In the genomic region with DNA sequence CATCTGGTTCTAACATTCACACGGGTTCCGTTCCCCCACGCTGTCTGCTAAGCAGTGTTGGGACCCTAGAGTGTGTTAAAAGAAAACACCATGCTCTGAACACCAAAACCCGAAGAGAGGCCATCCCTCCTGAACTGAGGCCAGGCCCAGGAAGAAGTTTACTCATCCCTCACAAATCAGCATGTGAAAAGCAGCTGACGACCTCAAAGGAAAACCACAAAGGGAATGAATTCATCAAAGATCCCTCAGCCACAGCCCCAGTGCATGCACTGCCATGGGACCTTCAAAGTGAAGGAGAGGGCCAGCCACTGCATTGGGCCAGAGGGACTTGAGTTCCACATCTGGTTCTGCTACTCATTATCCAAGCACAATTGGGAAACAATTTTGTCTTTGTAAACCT, we compare ENCODE assay signal across 12 cellular contexts. TPM values are rescaled to one million over a fixed set of nuclear protein-coding genes. Genes with fewer than 3 reads are reported as not detected.
DNase-seq lines count a peak whose midpoint lies in the region; ATAC-seq and TF ChIP-seq lines count a peak whose summit lies in the region.
"Had no signal": no experiment of that assay in that cellular context is flagged by ENCODE, and none has a peak within 500 bp of the region (broad histone marks: within the 10 kb centered on the region; RNA-seq: fewer than 3 reads in every experiment).

No MANE protein-coding gene starts in this region.

- no peaks in the 10 kb centered on the region for H3K9me3 ChIP-seq in IMR-90 (ENCODE audit: control insufficient read depth, insufficient read depth, low read length)
- H3K9me3 ChIP-seq: neutrophil, thyroid gland had no signal

- WGBS in IMR-90 (ENCODE audit: extremely low coverage in 2 of 2, insufficient read length in 1 of 2), 2 experiments = no CpG with 5 or more reads among the region's 5 CpGs
- WGBS in mesendoderm (ENCODE audit: extremely low coverage, insufficient coverage, low lambda C conversion rate) = no CpG with 5 or more reads among the region's 5 CpGs

- no peaks in the 10 kb centered on the region; the same call in 1 of the 2 replicates for H3K4me1 ChIP-seq in IMR-90 (ENCODE audit: control insufficient read depth, insufficient read depth, low read length)
- no peaks in the 10 kb centered on the region for H3K4me1 ChIP-seq in mesendoderm (ENCODE audit: control insufficient read depth, low read depth, low read length)

- peak overlapping the region; percentile 75 for H2AFZ ChIP-seq in IMR-90 (replicated peaks; ENCODE audit: low read length, poor library complexity)

- no peaks in the 10 kb centered on the region for H4K20me1 ChIP-seq in IMR-90 (ENCODE audit: insufficient read depth, low read length)

- H3K4me3 ChIP-seq in IMR-90 (ENCODE audit: insufficient read depth, low read depth, low read length) = no peak overlapping the region
- no peak overlapping the region for H3K4me3 ChIP-seq in astrocyte of the spinal cord (ENCODE audit: low read depth, low read length)
- no peak overlapping the region for H3K4me3 ChIP-seq in mesendoderm (ENCODE audit: low read length)
- H3K4me3 ChIP-seq: thyroid gland had no signal

- DNase-seq in GM03348 (ENCODE audit: low spot score) = peak; percentile 63
- DNase-seq in IMR-90 = peak; percentile 70
- peak; percentile 61 for DNase-seq in astrocyte of the spinal cord (ENCODE audit: low read depth, low spot score)
- DNase-seq in mesendoderm = peak; percentile 49
- no peak for DNase-seq in KG1 (lab: John Stamatoyannopoulos, UW)
- DNase-seq: NCI-H187 treated with DMSO at 0.1 percent for 48 hours; SIG-M5; stimulated activated CD4-positive, alpha-beta T cell treated with anti-CD3 and anti-CD28 coated beads, Interleukin-4, amount 100 ng/mL, for 1 hour; thyroid gland had no signal

- dilution Hi-C loops in IMR-90 (cut with HindIII; ENCODE audit: low sequenced_read_pairs, unreplicated experiment) = no loop called here

- peak overlapping the region; percentile 65 for H2AK9ac ChIP-seq in IMR-90 (replicated peaks; ENCODE audit: low read depth, low read length, poor library complexity)

- H3K79me1 ChIP-seq in IMR-90 (ENCODE audit: low read depth in 1 of 2, low read length in 2 of 2) = no peaks in the 10 kb centered on the region
- no peaks in the 10 kb centered on the region for H3K79me1 ChIP-seq in mesendoderm (ENCODE audit: low read length)

- H3K23ac ChIP-seq in IMR-90 (ENCODE audit: low read depth, low read length) = no peak overlapping the region
- no peak overlapping the region for H3K23ac ChIP-seq in mesendoderm (ENCODE audit: low read length)

- no peaks in the 10 kb centered on the region for H3K79me2 ChIP-seq in mesendoderm (ENCODE audit: control insufficient read depth, insufficient read depth, low read length)

- H3K14ac ChIP-seq in IMR-90 (replicated peaks; ENCODE audit: low read depth, low read length) = no peak overlapping the region

- 0 out of 2 replicates have a peak overlapping the region, but pooled peaks have one; percentile 20 for H3K56ac ChIP-seq in IMR-90 (ENCODE audit: extremely low read depth, insufficient read depth, low read length)
- H3K56ac ChIP-seq in mesendoderm (ENCODE audit: low read length) = no peak overlapping the region

- no peaks in the 10 kb centered on the region for H3K9me1 ChIP-seq in IMR-90 (ENCODE audit: insufficient read depth, low read length)

- peak overlapping the region in 1 of 2 experiments; percentile 51; a peak in 1 of 4 replicates for H4K8ac ChIP-seq in IMR-90 (ENCODE audit: low read depth in 2 of 2, low read length in 2 of 2)
- no peak overlapping the region for H4K8ac ChIP-seq in mesendoderm (ENCODE audit: low read depth, low read length)

- H4K5ac ChIP-seq in IMR-90 (ENCODE audit: low read depth, low read length) (no peak overlapping the region), mesendoderm (ENCODE audit: low read length) (no peak overlapping the region)

- TF ChIP-seq CTCF in IMR-90 (conservative IDR thresholded peaks at IDR 0.05; ENCODE audit: low read depth, low read length) (no peak), astrocyte of the spinal cord (IDR thresholded peaks at IDR 0.05; ENCODE audit: low read depth, low read length) (no peak)

- H3K4ac ChIP-seq in IMR-90 (ENCODE audit: low read depth, low read length) = no peak overlapping the region; the same call in 1 of the 2 replicates
- H3K4ac ChIP-seq in mesendoderm (ENCODE audit: low read depth, low read length) = no peak overlapping the region

- H2BK15ac ChIP-seq in IMR-90 (ENCODE audit: low read depth, low read length) = no peak overlapping the region
- no peak overlapping the region for H2BK15ac ChIP-seq in mesendoderm (replicated peaks; ENCODE audit: low read depth)

- POLR2A ChIA-PET in IMR-90 (lab: Charles Lee; ENCODE audit: unreplicated experiment) = no interaction called here

- CTCF ChIA-PET in IMR-90 (lab: Yijun Ruan, JAX) = interaction anchor here (0.6 kb wide), 1 partner anchor 42 kb away, joined by 5 read pairs; no protein-coding TSS in a partner anchor

- H2AK5ac ChIP-seq in IMR-90 (ENCODE audit: low read depth, low read length) (no peak overlapping the region; the same call in 1 of the 2 replicates), mesendoderm (ENCODE audit: low read length) (no peak overlapping the region)

- H3K4me2 ChIP-seq in IMR-90 (ENCODE audit: low read depth, low read length) (no peak overlapping the region), mesendoderm (ENCODE audit: low read length) (no peak overlapping the region)

- TF ChIP-seq POLR2A in IMR-90 (IDR thresholded peaks at IDR 0.05; ENCODE audit: low read depth, low read length) = no peak

- intact Hi-C loops in IMR-90 (cut with micrococcal nuclease) = no loop called here

- no peak overlapping the region for H3K27ac ChIP-seq in IMR-90 (ENCODE audit: insufficient read depth, low read length)
- no peak overlapping the region for H3K27ac ChIP-seq in mesendoderm (ENCODE audit: low read depth, low read length)
- H3K27ac ChIP-seq: neutrophil, thyroid gland had no signal

- H4K91ac ChIP-seq in IMR-90 (ENCODE audit: insufficient read depth, low read depth, low read length) = no peak overlapping the region

- H2BK5ac ChIP-seq in IMR-90 (ENCODE audit: low read depth, low read length, poor library complexity, severe bottlenecking) (no peak overlapping the region), mesendoderm (ENCODE audit: low read length) (no peak overlapping the region)

- BruUV-seq in IMR-90 (replicated peaks; lab: Mats Ljungman, UMichigan) = no TSS peak

- H2BK120ac ChIP-seq in IMR-90 (ENCODE audit: low read depth, low read length) (no peak overlapping the region), mesendoderm (ENCODE audit: low read depth, low read length) (peak overlapping the region; percentile 73)

- ATAC-seq in IMR-90 (ENCODE audit: low read depth) (peak; percentile 54), GM18519 (IDR thresholded peaks at IDR 0.05; ENCODE audit: low FRiP score, unreplicated experiment) (no peak), HG02884 (IDR thresholded peaks at IDR 0.05; ENCODE audit: unreplicated experiment) (no peak)

- H3K27me3 ChIP-seq in IMR-90 (ENCODE audit: control insufficient read depth, insufficient read depth, low read length) (no peaks in the 10 kb centered on the region), mesendoderm (ENCODE audit: insufficient read depth, low read length, poor library complexity) (no peaks in the 10 kb centered on the region)
- H3K27me3 ChIP-seq: thyroid gland had no signal

- TF ChIP-seq RAD21 in IMR-90 (IDR thresholded peaks at IDR 0.05; ENCODE audit: low read length) = no peak

- H3K18ac ChIP-seq in IMR-90 (ENCODE audit: low read depth, low read length) = no peak overlapping the region
- peak overlapping the region; percentile 23 for H3K18ac ChIP-seq in mesendoderm (ENCODE audit: low read length)

- H3K36me3 ChIP-seq in IMR-90 (ENCODE audit: control insufficient read depth, insufficient read depth, low read length) (no peaks in the 10 kb centered on the region), mesendoderm (ENCODE audit: control insufficient read depth, insufficient read depth, low read length) (no peaks in the 10 kb centered on the region)
- H3K36me3 ChIP-seq: neutrophil, thyroid gland had no signal

- H3K9ac ChIP-seq in IMR-90 (ENCODE audit: low read depth, low read length) (no peak overlapping the region), mesendoderm (ENCODE audit: low read length) (no peak overlapping the region)

- in situ Hi-C loops in IMR-90 (cut with MboI; ENCODE audit: low sequenced_read_pairs) = no loop called here
- in situ Hi-C loops in astrocyte of the spinal cord (cut with HindIII; ENCODE audit: low sequenced_read_pairs) = no loop called here

- H2BK20ac ChIP-seq in IMR-90 (ENCODE audit: low read depth, low read length) = 0 out of 2 replicates have a peak overlapping the region, but pooled peaks have one; percentile 14

TF ChIP-seq in IMR-90, 13 proteins besides CTCF, POLR2A, EP300 and RAD21 (continues in another document):
- TF ChIP-seq, protein P1, sequence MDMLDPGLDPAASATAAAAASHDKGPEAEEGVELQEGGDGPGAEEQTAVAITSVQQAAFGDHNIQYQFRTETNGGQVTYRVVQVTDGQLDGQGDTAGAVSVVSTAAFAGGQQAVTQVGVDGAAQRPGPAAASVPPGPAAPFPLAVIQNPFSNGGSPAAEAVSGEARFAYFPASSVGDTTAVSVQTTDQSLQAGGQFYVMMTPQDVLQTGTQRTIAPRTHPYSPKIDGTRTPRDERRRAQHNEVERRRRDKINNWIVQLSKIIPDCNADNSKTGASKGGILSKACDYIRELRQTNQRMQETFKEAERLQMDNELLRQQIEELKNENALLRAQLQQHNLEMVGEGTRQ (IDR thresholded peaks at IDR 0.05; ENCODE audit: low read depth, low read length) = no peak
- TF ChIP-seq SMC3 (IDR thresholded peaks at IDR 0.05; ENCODE audit: low read depth, low read length) (no peak), CHD1 (IDR thresholded peaks at IDR 0.05; ENCODE audit: low read depth, low read length) (no peak), RCOR1 (IDR thresholded peaks at IDR 0.05; ENCODE audit: insufficient replicate concordance, low read length) (no peak), NFE2L2 (IDR thresholded peaks at IDR 0.05; ENCODE audit: low read depth, low read length) (no peak), MXI1 (IDR thresholded peaks at IDR 0.05; ENCODE audit: borderline replicate concordance, low read depth, low read length) (no peak)
- TF ChIP-seq, protein P2, sequence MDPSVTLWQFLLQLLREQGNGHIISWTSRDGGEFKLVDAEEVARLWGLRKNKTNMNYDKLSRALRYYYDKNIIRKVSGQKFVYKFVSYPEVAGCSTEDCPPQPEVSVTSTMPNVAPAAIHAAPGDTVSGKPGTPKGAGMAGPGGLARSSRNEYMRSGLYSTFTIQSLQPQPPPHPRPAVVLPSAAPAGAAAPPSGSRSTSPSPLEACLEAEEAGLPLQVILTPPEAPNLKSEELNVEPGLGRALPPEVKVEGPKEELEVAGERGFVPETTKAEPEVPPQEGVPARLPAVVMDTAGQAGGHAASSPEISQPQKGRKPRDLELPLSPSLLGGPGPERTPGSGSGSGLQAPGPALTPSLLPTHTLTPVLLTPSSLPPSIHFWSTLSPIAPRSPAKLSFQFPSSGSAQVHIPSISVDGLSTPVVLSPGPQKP (IDR thresholded peaks at IDR 0.05; ENCODE audit: borderline replicate concordance, low read depth, low read length) = no peak

RNA-seq across cellular contexts. Expression of a gene that starts 7.0 kb away (rescaled TPM):
- 20.0 and 24.4 TPM in 2 replicates for total RNA-seq in IMR-90 (2012; rRNA removed)
- polyA plus RNA-seq in IMR-90 (2012; rRNA removed) = 14.4 and 15.0 TPM in 2 replicates
- 10.8 and 14.7 TPM in 2 replicates for polyA plus RNA-seq in IMR-90 (2012; cell fraction: cytosol; rRNA removed)
- 25.2 and 30.9 TPM in 2 replicates for polyA plus RNA-seq in IMR-90 (2012; cell fraction: nucleus; rRNA removed; ENCODE audit: low replicate concordance)
- polyA plus RNA-seq in mesendoderm (2013, experiment 1 of 2) = 12.9 TPM
- 13.6 TPM for polyA plus RNA-seq in mesendoderm (2013, experiment 2 of 2)
